8 cellular contexts compared by ENCODE assay signal in genomic region chr5:88833371-88834107, GRCh38. TPM values are rescaled to one million over a fixed set of nuclear protein-coding genes. Genes with fewer than 3 reads are reported as not detected.
DNase-seq lines count a peak whose midpoint lies in the region; ATAC-seq, FAIRE-seq and TF ChIP-seq lines count a peak whose summit lies in the region.

No MANE protein-coding gene starts in this region.

- no peak for TF ChIP-seq POLR2A in GM12878 (IDR thresholded peaks at IDR 0.05; ENCODE audit: low read depth, low read length)

- intact Hi-C loops in GM12878 (cut with micrococcal nuclease; ENCODE audit: unreplicated experiment) = no loop called here
- intact Hi-C loops in tibial artery (cut with DNase I; ENCODE audit: low total_unique reads) = no loop called here

- RAD21 ChIA-PET in GM12878 (lab: Charles Lee; ENCODE audit: unreplicated experiment) = interaction anchor here (0.9 to 2.4 kb wide), 14 partner anchors 8 to 431 kb away, joined by 3 to 19 read pairs (median 3); partner anchors contain the start of gene MEF2C

- 1% methylated on average over 6 of the region's 6 CpGs for WGBS in GM12878 (ENCODE audit: insufficient coverage, insufficient replicate concordance, low lambda C conversion rate, missing lambda C conversion rate)

- TF ChIP-seq CTCF in GM12878 (IDR thresholded peaks at IDR 0.05 in 2 of 3, conservative IDR thresholded peaks at IDR 0.05 in 1 of 3; ENCODE audit: control insufficient read depth in 2 of 3, extremely low read depth in 1 of 3, insufficient read depth in 1 of 3, low read depth in 3 of 3, low read length in 3 of 3) (no peak), tibial artery (IDR thresholded peaks at IDR 0.05) (no peak)

- peaks cover 0 to 11% of the 10 kb centered on the region in 2 experiments; a peak in 1 of 4 replicates for H3K36me3 ChIP-seq in GM12878 (ENCODE audit: control insufficient read depth in 2 of 2, insufficient read depth in 2 of 2, low read length in 1 of 2)
- H3K36me3 ChIP-seq in muscle layer of duodenum (ENCODE audit: control insufficient read depth in 1 of 2, insufficient read depth in 2 of 2, low read length in 2 of 2) = no peaks in the 10 kb centered on the region
- no peaks in the 10 kb centered on the region for H3K36me3 ChIP-seq in tibial artery

- H3K9me3 ChIP-seq in GM12878 (replicated peaks; ENCODE audit: control insufficient read depth, insufficient read depth, low read length) = no peaks in the 10 kb centered on the region
- H3K9me3 ChIP-seq in muscle layer of duodenum (ENCODE audit: control insufficient read depth in 1 of 2, low read length in 2 of 2) = no peaks in the 10 kb centered on the region
- no peaks in the 10 kb centered on the region for H3K9me3 ChIP-seq in tibial artery

- TF ChIP-seq RAD21 in GM12878 (IDR thresholded peaks at IDR 0.05; ENCODE audit: insufficient read depth, low read depth, low read length) = no peak

- H3K27me3 ChIP-seq in GM12878 (replicated peaks in 1 of 2; ENCODE audit: control insufficient read depth in 2 of 2, insufficient read depth in 2 of 2, low read length in 1 of 2) = no peaks in the 10 kb centered on the region
- H3K27me3 ChIP-seq in muscle layer of duodenum (ENCODE audit: low read depth, low read length) = no peaks in the 10 kb centered on the region
- H3K27me3 ChIP-seq in tibial artery = no peaks in the 10 kb centered on the region

- H3K4me1 ChIP-seq in GM12878 (ENCODE audit: control insufficient read depth, insufficient read depth, low read length) = peaks cover 36% of the 10 kb centered on the region
- peaks cover 4 to 23% of the 10 kb centered on the region in 2 donors for H3K4me1 ChIP-seq in muscle layer of duodenum (ENCODE audit: control insufficient read depth in 1 of 2, insufficient read depth in 2 of 2, low read length in 2 of 2)
- peaks cover 0 to 94% (median 15%) of the 10 kb centered on the region in 4 donors for H3K4me1 ChIP-seq in tibial artery

- peak overlapping the region; percentile 97 for H3K4me2 ChIP-seq in GM12878 (ENCODE audit: control insufficient read depth, insufficient read depth)

- peak overlapping the region; percentile 55 for H3K9ac ChIP-seq in GM12878 (ENCODE audit: control insufficient read depth, insufficient read depth, low read length)

- SMC1A ChIA-PET in GM12878 (lab: Charles Lee; ENCODE audit: uncharacterized antibody, unreplicated experiment) = interaction anchor here (0.7 to 24.1 kb wide), 16 partner anchors 8 to 511 kb away, joined by 3 to 591 read pairs (median 4); no protein-coding TSS in a partner anchor

- H4K20me1 ChIP-seq in GM12878 (ENCODE audit: control insufficient read depth, insufficient read depth) = no peaks in the 10 kb centered on the region

- TSS peak; percentile 76 for BruUV-seq in GM12878 (replicated peaks; lab: Mats Ljungman, UMichigan)

- FAIRE-seq in GM12878 (lab: Jason Lieb, UNC) = no peak

- CTCF ChIA-PET in GM12878 (lab: Yijun Ruan, JAX) = interaction anchor here (0.8 to 1.5 kb wide), 6 partner anchors 9 to 224 kb away, joined by 3 to 6 read pairs (median 4); no protein-coding TSS in a partner anchor

- no peak overlapping the region for H2AFZ ChIP-seq in GM12878 (ENCODE audit: control insufficient read depth, low read depth, low read length)

- DNase-seq in Ammon's horn (ENCODE audit: low spot score) (peak; percentile 60), NCI-H2081 (lab: John Stamatoyannopoulos, UW) (peak; percentile 16 to 72), GM12878 (ENCODE audit: low read depth, low spot score) (no peak), tibial artery (peak; percentile 68 to 78), LoVo (ENCODE audit: low spot score) (no peak)

- peak overlapping the region; percentile 80 for H3K27ac ChIP-seq in GM12878 (ENCODE audit: control insufficient read depth, insufficient read depth)
- peak overlapping the region; percentile 70 for H3K27ac ChIP-seq in muscle layer of duodenum (ENCODE audit: low read length)
- H3K27ac ChIP-seq in tibial artery = peak overlapping the region; percentile 62 to 68

- TF ChIP-seq EP300 in GM12878 (IDR thresholded peaks at IDR 0.05; ENCODE audit: borderline replicate concordance in 1 of 2, control insufficient read depth in 1 of 2, low read depth in 2 of 2, low read length in 2 of 2) = peak in 1 of 2 experiments; percentile 39; a peak in 1 of 4 replicates

- in situ Hi-C loops in GM12878 (cut with MboI) = no loop called here

- H3K4me3 ChIP-seq in GM12878 (peak overlapping the region; percentile 39; the same call in 1 of the 2 replicates), muscle layer of duodenum (ENCODE audit: low read depth in 1 of 2, low read length in 2 of 2) (peak overlapping the region in 1 of 2 donors; percentile 10), tibial artery (peak overlapping the region; percentile 13 to 24)

- ATAC-seq in GM21367 (IDR thresholded peaks at IDR 0.05; ENCODE audit: unreplicated experiment) (peak; percentile 30), GM12878 (peak; percentile 65), GM18873 (IDR thresholded peaks at IDR 0.05; ENCODE audit: low FRiP score, unreplicated experiment) (no peak)

- POLR2A ChIA-PET in GM12878 (lab: Charles Lee) = interaction anchor here (0.7 to 1.4 kb wide), 7 partner anchors 8 to 511 kb away, joined by 3 to 7 read pairs (median 3); no protein-coding TSS in a partner anchor

- peaks cover 92% of the 10 kb centered on the region for H3K79me2 ChIP-seq in GM12878 (ENCODE audit: control insufficient read depth, insufficient read depth, low read length)

TF ChIP-seq in GM12878, 131 proteins besides CTCF, POLR2A, EP300 and RAD21 (continues in another document):
- no peak for TF ChIP-seq CBX3 (IDR thresholded peaks at IDR 0.05; ENCODE audit: borderline replicate concordance, low read depth)
- TF ChIP-seq RCOR1 (conservative IDR thresholded peaks at IDR 0.05; ENCODE audit: low read depth, low read length) = no peak
- peak; percentile 25 for TF ChIP-seq PBX3 (IDR thresholded peaks at IDR 0.05; ENCODE audit: insufficient replicate concordance, low read depth, low read length)
- TF ChIP-seq ATF2 (IDR thresholded peaks at IDR 0.05; ENCODE audit: low read length) = peak; percentile 60; the same call in 1 of the 2 replicates
- TF ChIP-seq CBX5 (IDR thresholded peaks at IDR 0.05; ENCODE audit: low read depth) = peak; percentile 57; the same call in 1 of the 2 replicates
- 0 out of 2 replicates have a peak, but pooled peaks have one; percentile 34 for TF ChIP-seq ASH2L (IDR thresholded peaks at IDR 0.05; ENCODE audit: borderline replicate concordance, low read depth)
- no peak for TF ChIP-seq CHD1 (IDR thresholded peaks at IDR 0.05; ENCODE audit: low read depth, low read length)
- 0 out of 3 replicates have a peak, but pooled peaks have one; percentile 22 for TF ChIP-seq POU2F2 (IDR thresholded peaks at IDR 0.05; ENCODE audit: borderline replicate concordance, low read depth, low read length)
- peak; percentile 57 for TF ChIP-seq IKZF1 (conservative IDR thresholded peaks at IDR 0.05)
- TF ChIP-seq ZNF207 (IDR thresholded peaks at IDR 0.05; ENCODE audit: borderline replicate concordance) = no peak
- 0 out of 2 replicates have a peak, but pooled peaks have one; percentile 29 for TF ChIP-seq EED (IDR thresholded peaks at IDR 0.05; ENCODE audit: low read depth)
- TF ChIP-seq GABPA (IDR thresholded peaks at IDR 0.05; ENCODE audit: low read depth) = 0 out of 2 replicates have a peak, but pooled peaks have one; percentile 23
- peak; percentile 64 for TF ChIP-seq JUNB (IDR thresholded peaks at IDR 0.05)
- no peak for TF ChIP-seq SREBF1 (IDR thresholded peaks at IDR 0.05; ENCODE audit: low read length)

RNA-seq across cellular contexts. Expression of gene MEF2C, which starts 49.4 kb away (rescaled TPM):
- 839 and 919 TPM in 2 replicates for total RNA-seq in GM12878 (2013; cell fraction: nucleolus; rRNA removed)
- total RNA-seq in GM12878 (2014; rRNA removed) (175 and 219 TPM in 2 replicates), GM12878 (2014; rRNA removed; fragmentation: Illumina TruSeq; extraction: Trizol) (220 and 236 TPM in 2 replicates), GM12878 (2021) (207 and 225 TPM in 2 replicates)
- polyA plus RNA-seq in GM12878 (2011; ENCODE audit: low read depth) = 89.3 TPM
- polyA plus RNA-seq in GM12878 (2011; rRNA removed) (105 and 125 TPM in 2 replicates), GM12878 (2014; fragmentation: Illumina TruSeq; extraction: Trizol) (209 and 260 TPM in 2 replicates), GM12878 (2014; fragmentation: Nextera tagmentation; extraction: Ambion mirVana) (100 to 1,000 TPM; 143 to 147 TPM), GM12878 (2014; rRNA removed) (99.5 and 104 TPM in 2 replicates), GM12878 (2016; fragmentation: Nextera tagmentation; extraction: Ambion mirVana) (100 to 1,000 TPM; 186 to 199 TPM)
- 139 and 145 TPM in 2 replicates for polyA plus RNA-seq in GM12878 (2011; cell fraction: cytosol; rRNA removed)
- polyA plus RNA-seq in GM12878 (2011; cell fraction: nucleus; rRNA removed) = 105 and 117 TPM in 2 replicates
- polyA plus RNA-seq in GM12878 (2012) = 115 and 139 TPM in 2 replicates
- 323 and 371 TPM in 2 replicates for polyA minus RNA-seq in GM12878 (2011; rRNA and poly(A)+ RNA removed)
- polyA minus RNA-seq in GM12878 (2011; cell fraction: cytosol; rRNA and poly(A)+ RNA removed) = 81.9 and 107 TPM in 2 replicates
- polyA minus RNA-seq in GM12878 (2011; cell fraction: nucleus; rRNA and poly(A)+ RNA removed) = 194 and 315 TPM in 2 replicates

Comparison
In these comparisons a context has a peak if more than half of its experiments do, and no peak if none do; other contexts are left out.
1. DNase-seq: peak in Ammon's horn (single experiment), NCI-H2081 (2 of 2) and tibial artery (2 of 2); none in GM12878 (single experiment) and LoVo (single experiment).
2. Peak in every context shown above with its lines, with median percentiles within 50 percentile points of each other: H3K27ac ChIP-seq.